Comparison of ENCODE assay signal across 11 cellular contexts in genomic region chr1:161039546-161039945, GRCh38. TPM values are rescaled to one million over a fixed set of nuclear protein-coding genes. Genes with fewer than 3 reads are reported as not detected.
A peak's percentile ranks its signal among the peaks of the same experiment; 100 is the strongest.
DNase-seq lines count a peak whose midpoint lies in the region; ATAC-seq and TF ChIP-seq lines count a peak whose summit lies in the region.
"Had no signal": no experiment of that assay in that cellular context is flagged by ENCODE, and none has a peak within 500 bp of the region (broad histone marks: within the 10 kb centered on the region; RNA-seq: fewer than 3 reads in every experiment).

No MANE protein-coding gene starts in this region.

- peak overlapping the region; percentile 63 for H3K4me3 Mint-ChIP-seq in activated naive CD4-positive, alpha-beta T cell treated with anti-CD3 and anti-CD28 coated beads for 36 hours
- H3K4me3 Mint-ChIP-seq in activated CD4-positive, alpha-beta memory T cell treated with anti-CD3 and anti-CD28 coated beads for 36 hours = peak overlapping the region; percentile 91

- peaks cover 19% of the 10 kb centered on the region for H3K36me3 Mint-ChIP-seq in activated naive CD4-positive, alpha-beta T cell treated with anti-CD3 and anti-CD28 coated beads for 36 hours (ENCODE audit: low read depth)
- H3K36me3 Mint-ChIP-seq in activated CD4-positive, alpha-beta memory T cell treated with anti-CD3 and anti-CD28 coated beads for 36 hours = peaks cover 26% of the 10 kb centered on the region

- POLR2A ChIA-PET in activated CD4-positive, alpha-beta memory T cell treated with anti-CD3 and anti-CD28 coated beads for 36 hours (lab: Charles Lee) = interaction anchor here (1.0 to 2.4 kb wide), 2 partner anchors 26 to 30 kb away, joined by 3 to 9 read pairs; partner anchors contain the start of gene ARHGAP30

- intact Hi-C loops in activated naive CD4-positive, alpha-beta T cell treated with anti-CD3 and anti-CD28 coated beads for 36 hours (cut with micrococcal nuclease) = loop anchor here (2.0 kb wide), 2 partner anchors 19 to 27 kb away; partner anchors contain the start of gene F11R
- intact Hi-C loops in activated CD4-positive, alpha-beta memory T cell treated with anti-CD3 and anti-CD28 coated beads for 36 hours (cut with micrococcal nuclease) = loop anchor here (2.0 kb wide), 1 partner anchor 19 kb away; the partner anchor contains the start of gene F11R
- intact Hi-C loops in left lung (cut with DNase I) (no loop called here), transverse colon (cut with DNase I; ENCODE audit: low total_unique reads) (no loop called here)

- H3K27me3 Mint-ChIP-seq in activated naive CD4-positive, alpha-beta T cell treated with anti-CD3 and anti-CD28 coated beads for 36 hours (ENCODE audit: low read depth) = no peaks in the 10 kb centered on the region
- H3K27me3 Mint-ChIP-seq in activated CD4-positive, alpha-beta memory T cell treated with anti-CD3 and anti-CD28 coated beads for 36 hours = no peaks in the 10 kb centered on the region

- H3K4me3 ChIP-seq in left lung (no peak overlapping the region), transverse colon (no peak overlapping the region), foreskin fibroblast (ENCODE audit: low read depth in 1 of 2, low read length in 2 of 2) (no peak overlapping the region), coronary artery (no peak overlapping the region)

- H3K4me1 ChIP-seq in left lung = peaks cover 11 to 48% of the 10 kb centered on the region in 2 donors
- peaks cover 5 to 34% (median 29%) of the 10 kb centered on the region in 4 donors for H3K4me1 ChIP-seq in transverse colon

- H3K36me3 ChIP-seq in left lung (peaks cover 0 to 54% of the 10 kb centered on the region in 2 donors), transverse colon (peaks cover 0 to 27% (median 6%) of the 10 kb centered on the region in 4 donors)

- TF ChIP-seq EP300 in transverse colon (IDR thresholded peaks at IDR 0.05; ENCODE audit: low read depth) = no peak

- peak overlapping the region; percentile 76 for H3K27ac Mint-ChIP-seq in activated naive CD4-positive, alpha-beta T cell treated with anti-CD3 and anti-CD28 coated beads for 36 hours
- H3K27ac Mint-ChIP-seq in activated CD4-positive, alpha-beta memory T cell treated with anti-CD3 and anti-CD28 coated beads for 36 hours = peak overlapping the region; percentile 80

- CTCF ChIA-PET in activated naive CD4-positive, alpha-beta T cell treated with anti-CD3 and anti-CD28 coated beads for 36 hours (lab: Charles Lee) = interaction anchor here (0.7 to 11.2 kb wide), 8 partner anchors 13 to 58 kb away, joined by 3 to 135 read pairs (median 6); partner anchors contain the start of genes ARHGAP30, F11R and KLHDC9
- CTCF ChIA-PET in activated CD4-positive, alpha-beta memory T cell treated with anti-CD3 and anti-CD28 coated beads for 36 hours (lab: Charles Lee) = interaction anchor here (1.0 to 11.2 kb wide), 5 partner anchors 9 to 59 kb away, joined by 3 to 153 read pairs (median 5); partner anchors contain the start of gene KLHDC9

- WGBS in transverse colon (ENCODE audit: low coverage in 1 of 2), 2 donors = 67% methylated on average over 5 of the region's 5 CpGs; no CpG with 5 or more reads in 1 of the 2 donors

- no peak for TF ChIP-seq POLR2A in transverse colon (IDR thresholded peaks at IDR 0.05)

- no peak for ATAC-seq in left lung

- no peak for DNase-seq in activated naive CD4-positive, alpha-beta T cell treated with anti-CD3 and anti-CD28 coated beads for 36 hours
- no peak for DNase-seq in activated naive CD4-positive, alpha-beta T cell treated with Interleukin-2 at 50 U/mL for 16 hours
- no peak for DNase-seq in activated CD4-positive, alpha-beta memory T cell treated with anti-CD3 and anti-CD28 coated beads for 36 hours
- no peak for DNase-seq in left lung
- no peak for DNase-seq in transverse colon
- no peak for DNase-seq in foreskin fibroblast
- DNase-seq in coronary artery (ENCODE audit: low spot score) = no peak
- no peak for DNase-seq in GOT3 (lab: John Stamatoyannopoulos, UW)
- DNase-seq: dermis blood vessel endothelial cell had no signal

- H3K27ac ChIP-seq in left lung = peak overlapping the region; percentile 13 to 66
- H3K27ac ChIP-seq in transverse colon = peak overlapping the region; percentile 84 to 92 (median 86)
- no peak overlapping the region for H3K27ac ChIP-seq in coronary artery
- H3K27ac ChIP-seq: psoas muscle had no signal

- H3K27me3 ChIP-seq in left lung (no peaks in the 10 kb centered on the region), transverse colon (no peaks in the 10 kb centered on the region)

- H3K9me3 Mint-ChIP-seq in activated naive CD4-positive, alpha-beta T cell treated with anti-CD3 and anti-CD28 coated beads for 36 hours = no peaks in the 10 kb centered on the region
- no peaks in the 10 kb centered on the region for H3K9me3 Mint-ChIP-seq in activated CD4-positive, alpha-beta memory T cell treated with anti-CD3 and anti-CD28 coated beads for 36 hours

- H3K4me1 Mint-ChIP-seq in activated naive CD4-positive, alpha-beta T cell treated with anti-CD3 and anti-CD28 coated beads for 36 hours (ENCODE audit: low read depth) = peaks cover 39% of the 10 kb centered on the region
- H3K4me1 Mint-ChIP-seq in activated CD4-positive, alpha-beta memory T cell treated with anti-CD3 and anti-CD28 coated beads for 36 hours (ENCODE audit: low read depth) = peaks cover 37% of the 10 kb centered on the region

- H3K9me3 ChIP-seq in left lung (no peaks in the 10 kb centered on the region), transverse colon (no peaks in the 10 kb centered on the region)
- H3K9me3 ChIP-seq: psoas muscle had no signal

- no peak for TF ChIP-seq CTCF in left lung (IDR thresholded peaks at IDR 0.05)
- TF ChIP-seq CTCF in transverse colon (IDR thresholded peaks at IDR 0.05) = no peak
- no peak for TF ChIP-seq CTCF in foreskin fibroblast (IDR thresholded peaks at IDR 0.05; ENCODE audit: low read depth, low read length)
- no peak for TF ChIP-seq CTCF in coronary artery (IDR thresholded peaks at IDR 0.05)

- in situ Hi-C loops in transverse colon (cut with MboI; ENCODE audit: low pct_ligation_motif_present in 1 of 4, low pct_unique_long_range_greater_than_20kb in 1 of 4, low sequenced_read_pairs in 3 of 4) = no loop called here

RNA-seq across cellular contexts. Expression of gene TSTD1, which starts 0.8 kb away (rescaled TPM):
- total RNA-seq in activated naive CD4-positive, alpha-beta T cell treated with anti-CD3 and anti-CD28 coated beads for 36 hours = 10 to 100 TPM; 50.3 to 51.5 TPM
- total RNA-seq in activated CD4-positive, alpha-beta memory T cell treated with anti-CD3 and anti-CD28 coated beads for 36 hours = 10 to 100 TPM; 70.2 to 77.7 TPM
- total RNA-seq in left lung (10 to 100 TPM; 35.1 to 73.5 TPM), transverse colon (100 to 1,000 TPM; 104 to 224 (median 191) TPM)

RNA-seq across cellular contexts. Expression of gene USF1, which starts 6.2 kb away (rescaled TPM):
- 10 to 100 TPM; 43.7 to 44.2 TPM for total RNA-seq in activated naive CD4-positive, alpha-beta T cell treated with anti-CD3 and anti-CD28 coated beads for 36 hours
- total RNA-seq in activated CD4-positive, alpha-beta memory T cell treated with anti-CD3 and anti-CD28 coated beads for 36 hours = 10 to 100 TPM; 43.4 to 43.7 TPM
- 10 to 100 TPM; 56.1 to 72.4 TPM for total RNA-seq in left lung
- total RNA-seq in transverse colon = 10 to 100 TPM; 34.4 to 78.2 (median 64.9) TPM

RNA-seq across cellular contexts. Expression of gene F11R, which starts 18.6 kb away (rescaled TPM):
- 10 to 100 TPM; 26.0 to 26.9 TPM for total RNA-seq in activated naive CD4-positive, alpha-beta T cell treated with anti-CD3 and anti-CD28 coated beads for 36 hours
- 10 to 100 TPM; 21.3 to 25.3 TPM for total RNA-seq in activated CD4-positive, alpha-beta memory T cell treated with anti-CD3 and anti-CD28 coated beads for 36 hours
- total RNA-seq in left lung (100 to 1,000 TPM; 142 to 164 TPM), transverse colon (100 to 1,000 TPM in 2 of 4 donors, 10 to 100 TPM in 2; 91.7 to 126 (median 105) TPM)

RNA-seq across cellular contexts. Expression of gene ARHGAP30, which starts 30.1 kb away (rescaled TPM):
- 100 to 1,000 TPM; 104 to 106 TPM for total RNA-seq in activated naive CD4-positive, alpha-beta T cell treated with anti-CD3 and anti-CD28 coated beads for 36 hours
- total RNA-seq in activated CD4-positive, alpha-beta memory T cell treated with anti-CD3 and anti-CD28 coated beads for 36 hours = 100 to 1,000 TPM; 171 to 178 TPM
- total RNA-seq in left lung = 10 to 100 TPM; 18.8 to 57.7 TPM
- total RNA-seq in transverse colon = 10 to 100 TPM in 1 of 4 donors, 1 to 10 TPM in 2, under 1 TPM in 1; 0.60 to 11.0 (median 4.4) TPM
- total RNA-seq: dermis blood vessel endothelial cell had no signal

RNA-seq across cellular contexts. Expression of gene NECTIN4, which starts 49.8 kb away (rescaled TPM):
- total RNA-seq in activated naive CD4-positive, alpha-beta T cell treated with anti-CD3 and anti-CD28 coated beads for 36 hours = not detected
- under 1 TPM in 1 of 2 experiments, not detected in 1; 0.05 TPM for total RNA-seq in activated CD4-positive, alpha-beta memory T cell treated with anti-CD3 and anti-CD28 coated beads for 36 hours
- 1 to 10 TPM; 5.6 to 9.6 TPM for total RNA-seq in left lung
- 1 to 10 TPM in 1 of 4 donors, under 1 TPM in 2, not detected in 1; 0.37 to 4.0 (median 0.82) TPM for total RNA-seq in transverse colon
- total RNA-seq: left ventricle myocardium superior, psoas muscle had no signal

Comparison
In these comparisons a context has a peak if more than half of its experiments do, and no peak if none do; other contexts are left out.
1. H3K27ac ChIP-seq: peak in left lung (2 of 2) and transverse colon (4 of 4); none in coronary artery (0 of 2).
2. intact Hi-C loops: an anchor here in activated naive CD4-positive, alpha-beta T cell treated with anti-CD3 and anti-CD28 coated beads for 36 hours (2.0 kb wide) and activated CD4-positive, alpha-beta memory T cell treated with anti-CD3 and anti-CD28 coated beads for 36 hours (2.0 kb wide); none called in left lung and transverse colon.